Comparison of ENCODE assay signal across 8 cellular contexts in the genomic region with DNA sequence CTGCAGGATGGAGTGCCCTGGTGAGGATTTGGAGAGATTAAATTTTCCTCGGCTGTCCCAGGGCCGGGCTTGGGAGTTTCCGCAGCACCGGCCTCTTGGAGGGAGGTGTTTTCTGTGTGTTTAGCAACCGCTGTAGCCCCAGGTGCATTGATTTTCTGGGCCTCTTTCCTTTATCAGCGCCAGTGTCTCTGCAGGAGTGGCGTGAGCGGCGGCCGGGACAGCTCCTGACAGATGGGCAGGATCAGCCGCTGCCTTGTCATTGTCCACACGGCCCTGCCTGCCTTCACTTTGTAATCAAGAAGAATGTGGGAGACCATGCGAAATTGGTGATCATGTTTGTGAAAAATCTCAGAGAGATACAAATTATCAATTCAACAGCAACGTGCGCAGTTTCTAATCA. TPM values are rescaled to one million over a fixed set of nuclear protein-coding genes. Genes with fewer than 3 reads are reported as not detected.
"Had no signal": no experiment of that assay in that cellular context is flagged by ENCODE, and none has a peak within 500 bp of the region (broad histone marks: within the 10 kb centered on the region; RNA-seq: fewer than 3 reads in every experiment).

No MANE protein-coding gene starts in this region.

- H3K4me1 Mint-ChIP-seq: GM23338, IgD-negative memory B cell had no signal

- H3K27me3 Mint-ChIP-seq: IgD-negative memory B cell had no signal

- H3K27ac ChIP-seq: HL-60 had no signal

- H3K27ac Mint-ChIP-seq: GM23338, IgD-negative memory B cell had no signal

- DNase-seq: H9, HCEC 1CT had no signal

- H3K4me3 ChIP-seq: GM23338 had no signal

- H3K4me3 Mint-ChIP-seq: GM23338, H9, IgD-negative memory B cell had no signal

RNA-seq across cellular contexts. Expression of a gene that starts 32.4 kb away (rescaled TPM):
- total RNA-seq: H1, HepG2, HT1080 had no signal
- polyA plus RNA-seq: HepG2, IgD-negative memory B cell had no signal
